9 cellular contexts compared by ENCODE assay signal in genomic region chr2:37851828-37852584, GRCh38.
A peak's percentile ranks its signal among the peaks of the same experiment; 100 is the strongest.
DNase-seq lines count a peak whose midpoint lies in the region; ATAC-seq lines count a peak whose summit lies in the region.
"Had no signal": no experiment of that assay in that cellular context is flagged by ENCODE, and none has a peak within 500 bp of the region (broad histone marks: within the 10 kb centered on the region; RNA-seq: fewer than 3 reads in every experiment).

No MANE protein-coding gene starts in this region.

- peaks cover 45% of the 10 kb centered on the region for H3K4me1 ChIP-seq in muscle layer of colon (ENCODE audit: insufficient read depth, low read length)

- H3K4me3 ChIP-seq in muscle layer of colon (ENCODE audit: low read depth in 1 of 2, low read length in 2 of 2) = no peak overlapping the region

- H3K9me3 ChIP-seq in muscle layer of colon (ENCODE audit: low read length) = no peaks in the 10 kb centered on the region

- H3K36me3 ChIP-seq in muscle layer of colon (ENCODE audit: insufficient read depth, low read length) = no peaks in the 10 kb centered on the region

- H3K27ac ChIP-seq in muscle layer of colon (ENCODE audit: low read depth, low read length) = peak overlapping the region; percentile 48

- DNase-seq in AG20443 (ENCODE audit: low spot score) = no peak
- no peak for DNase-seq in NCI-H526 treated with DMSO at 0.1 percent for 48 hours (lab: John Stamatoyannopoulos, UW)
- no peak for DNase-seq in stimulated activated CD4-positive, alpha-beta T cell treated with anti-CD3 and anti-CD28 coated beads, Interleukin-4, amount 100 ng/mL, for 4 hours
- no peak for DNase-seq in COLO668 (lab: John Stamatoyannopoulos, UW; ENCODE audit: unreplicated experiment)
- DNase-seq: NCI-H446 had no signal

- no peaks in the 10 kb centered on the region for H3K27me3 ChIP-seq in muscle layer of colon (ENCODE audit: control insufficient read depth in 1 of 2, insufficient read depth in 2 of 2, low read length in 2 of 2)

- peak; percentile 75 for ATAC-seq in GM18502 (IDR thresholded peaks at IDR 0.05; ENCODE audit: poor library complexity, unreplicated experiment)
- ATAC-seq in GM21423 (IDR thresholded peaks at IDR 0.05; ENCODE audit: unreplicated experiment) = peak; percentile 61
- peak; percentile 57 for ATAC-seq in HG03469 (IDR thresholded peaks at IDR 0.05; ENCODE audit: unreplicated experiment)

- H3K9ac ChIP-seq in muscle layer of colon (ENCODE audit: low read length) = no peak overlapping the region
